Comparison of ENCODE assay signal across 7 cellular contexts in genomic region chr13:27712421-27712820, GRCh38.
A peak's percentile ranks its signal among the peaks of the same experiment; 100 is the strongest.
DNase-seq lines count a peak whose midpoint lies in the region; ATAC-seq and TF ChIP-seq lines count a peak whose summit lies in the region.

No MANE protein-coding gene starts in this region.

- no peaks in the 10 kb centered on the region for H3K9me3 Mint-ChIP-seq in activated T-cell treated with anti-CD3 and anti-CD28 coated beads, Interleukin-2, amount 50 U/mL, for 4 hours

- no peaks in the 10 kb centered on the region for H3K27me3 ChIP-seq in lower lobe of right lung (ENCODE audit: low read depth)
- H3K27me3 ChIP-seq in aorta (ENCODE audit: control insufficient read depth in 1 of 2, insufficient read depth in 2 of 2, low read length in 1 of 2), result no peaks in the 10 kb centered on the region

- H3K9me3 ChIP-seq in lower lobe of right lung (no peaks in the 10 kb centered on the region), aorta (ENCODE audit: control insufficient read depth, low read length) (no peaks in the 10 kb centered on the region)

- no peaks in the 10 kb centered on the region for H3K4me1 Mint-ChIP-seq in activated T-cell treated with anti-CD3 and anti-CD28 coated beads, Interleukin-2, amount 50 U/mL, for 4 hours (ENCODE audit: low read depth)

- H3K27ac ChIP-seq in lower lobe of right lung, result no peak overlapping the region
- no peak overlapping the region for H3K27ac ChIP-seq in aorta (ENCODE audit: low read depth in 1 of 2, low read length in 2 of 2)

- peaks cover 21% of the 10 kb centered on the region for H3K27me3 Mint-ChIP-seq in activated T-cell treated with anti-CD3 and anti-CD28 coated beads, Interleukin-2, amount 50 U/mL, for 4 hours (ENCODE audit: low read depth)

- H3K36me3 Mint-ChIP-seq in activated T-cell treated with anti-CD3 and anti-CD28 coated beads, Interleukin-2, amount 50 U/mL, for 4 hours (ENCODE audit: insufficient read depth), result no peaks in the 10 kb centered on the region

- peak; percentile 5 for TF ChIP-seq CTCF in GM12865 (IDR thresholded peaks at IDR 0.05; ENCODE audit: insufficient read depth, low read depth, low read length, missing control alignments)
- peak; percentile 44 for TF ChIP-seq CTCF in lower lobe of right lung (IDR thresholded peaks at IDR 0.05)

- no peak overlapping the region for H3K4me3 Mint-ChIP-seq in activated T-cell treated with anti-CD3 and anti-CD28 coated beads, Interleukin-2, amount 50 U/mL, for 4 hours

- no peaks in the 10 kb centered on the region for H3K36me3 ChIP-seq in lower lobe of right lung
- no peaks in the 10 kb centered on the region for H3K36me3 ChIP-seq in aorta (ENCODE audit: control insufficient read depth in 1 of 2, insufficient read depth in 2 of 2, low read length in 1 of 2)

- ATAC-seq in activated T-cell treated with anti-CD3 and anti-CD28 coated beads, Interleukin-2, amount 50 U/mL, for 4 hours, result no peak
- ATAC-seq in lower lobe of right lung (peak in 1 of 2 donors; percentile 48), aorta (ENCODE audit: low FRiP score) (no peak), HG02642 (IDR thresholded peaks at IDR 0.05; ENCODE audit: poor library complexity, unreplicated experiment) (no peak)

- intact Hi-C loops in lower lobe of right lung (cut with DNase I) (no loop called here), aorta (cut with DNase I) (loop anchor here in 1 of 2 donors (10.0 kb wide), 1 partner anchor 178 kb away; no protein-coding TSS in a partner anchor)

- peak; percentile 48 for DNase-seq in COLO668 (lab: John Stamatoyannopoulos, UW; ENCODE audit: unreplicated experiment)
- no peak for DNase-seq in GM12865 (ENCODE audit: low read depth)
- DNase-seq in activated T-cell treated with anti-CD3 and anti-CD28 coated beads, Interleukin-2, amount 50 U/mL, for 4 hours, result peak; percentile 8
- no peak for DNase-seq in lower lobe of right lung
- no peak for DNase-seq in hypothalamus (lab: John Stamatoyannopoulos, UW)
- DNase-seq in aorta, result no peak

- H3K4me3 ChIP-seq in GM12865 (ENCODE audit: low read depth, low read length) (no peak overlapping the region), lower lobe of right lung (no peak overlapping the region), aorta (ENCODE audit: low read length in 2 of 2) (no peak overlapping the region)

- H3K4me1 ChIP-seq in lower lobe of right lung (no peaks in the 10 kb centered on the region), aorta (ENCODE audit: control insufficient read depth in 1 of 2, insufficient read depth in 2 of 2, low read length in 2 of 2) (no peaks in the 10 kb centered on the region)

- WGBS in aorta, 2 donors, result 42 to 43% methylated on average over 2 of the region's 2 CpGs

Comparison
In these comparisons a context has a peak if more than half of its experiments do, and no peak if none do; other contexts are left out.
1. DNase-seq: peak in COLO668 (single experiment) and activated T-cell treated with anti-CD3 and anti-CD28 coated beads, Interleukin-2, amount 50 U/mL, for 4 hours (single experiment); none in GM12865 (single experiment), lower lobe of right lung (single experiment), hypothalamus (0 of 51) and aorta (0 of 2).